In the genomic region with DNA sequence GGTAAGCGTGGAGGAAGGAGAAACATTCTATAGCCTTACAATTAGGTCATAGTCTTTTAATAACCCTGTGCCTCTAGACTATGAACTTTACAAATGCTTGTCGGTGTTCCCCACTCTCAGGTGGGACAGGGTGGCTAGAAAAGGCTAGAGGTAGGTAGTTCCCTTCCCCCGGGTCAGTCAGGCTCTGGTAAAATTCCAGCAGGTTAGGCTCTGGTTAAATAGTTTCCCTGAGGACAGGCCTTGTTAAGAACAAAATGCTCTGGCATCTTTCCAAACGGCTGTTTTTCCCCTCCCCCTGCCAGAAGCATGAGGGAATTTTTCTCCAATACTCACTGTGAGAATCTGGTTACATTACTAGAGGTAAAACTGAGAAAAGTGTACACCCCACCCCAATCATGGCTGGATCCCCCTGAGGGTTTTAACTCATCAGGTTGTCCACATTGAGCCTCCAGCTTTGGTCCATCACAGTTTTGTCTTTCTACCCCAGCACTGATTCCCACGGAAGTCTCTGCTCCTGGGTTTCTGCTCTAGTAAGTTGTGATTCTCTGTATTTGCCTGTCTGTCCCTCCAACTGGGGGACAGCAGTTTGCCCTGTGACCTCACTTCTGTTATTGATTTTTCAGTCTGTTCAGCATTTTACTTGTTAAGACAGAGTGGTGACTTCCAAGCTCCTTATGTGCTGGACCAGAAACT, we compare ENCODE assay signal across 11 cellular contexts.
DNase-seq lines count a peak whose midpoint lies in the region; ATAC-seq and TF ChIP-seq lines count a peak whose summit lies in the region.
"Had no signal": no experiment of that assay in that cellular context is flagged by ENCODE, and none has a peak within 500 bp of the region (broad histone marks: within the 10 kb centered on the region; RNA-seq: fewer than 3 reads in every experiment).

No MANE protein-coding gene starts in this region.

- WGBS in HUES64 = 53% methylated on average over 4 of the region's 5 CpGs

- TF ChIP-seq CTCF in left ventricle myocardium inferior (IDR thresholded peaks at IDR 0.05; ENCODE audit: borderline replicate concordance) (no peak), endothelial cell (IDR thresholded peaks at IDR 0.05; ENCODE audit: unreplicated experiment) (no peak)

- DNase-seq in amniotic epithelial cell (ENCODE audit: low read depth) = peak; percentile 61
- no peak for DNase-seq in left ventricle myocardium inferior
- DNase-seq in renal cortical epithelial cell (ENCODE audit: low read depth) = peak; percentile 93
- DNase-seq in endothelial cell (ENCODE audit: low spot score) = no peak
- no peak for DNase-seq in NCI-H1092 treated with DMSO at 0.1 percent for 48 hours (lab: John Stamatoyannopoulos, UW)
- DNase-seq: activated T-cell treated with anti-CD3 and anti-CD28 coated beads, Interleukin-2, amount 50 U/mL, for 72 hours; tibial artery; WERI-Rb-1 had no signal

- H3K27ac Mint-ChIP-seq in endothelial cell (ENCODE audit: unreplicated experiment) = no peak overlapping the region
- H3K27ac Mint-ChIP-seq: activated T-cell treated with anti-CD3 and anti-CD28 coated beads, Interleukin-2, amount 50 U/mL, for 72 hours had no signal

- H3K9me3 ChIP-seq in HUES64 (ENCODE audit: insufficient read depth, low read depth, low read length) = no peaks in the 10 kb centered on the region
- no peaks in the 10 kb centered on the region for H3K9me3 ChIP-seq in left ventricle myocardium inferior (replicated peaks)
- H3K9me3 ChIP-seq: tibial artery had no signal

- no peaks in the 10 kb centered on the region for H3K36me3 Mint-ChIP-seq in endothelial cell (ENCODE audit: low read depth, unreplicated experiment)

- H3K4me3 Mint-ChIP-seq in endothelial cell (ENCODE audit: unreplicated experiment) = no peak overlapping the region
- H3K4me3 Mint-ChIP-seq: activated T-cell treated with anti-CD3 and anti-CD28 coated beads, Interleukin-2, amount 50 U/mL, for 72 hours had no signal

- intact Hi-C loops in left ventricle myocardium inferior (cut with micrococcal nuclease) = no loop called here

- ATAC-seq in GM18511 (IDR thresholded peaks at IDR 0.05; ENCODE audit: unreplicated experiment) = no peak
- ATAC-seq: activated T-cell treated with anti-CD3 and anti-CD28 coated beads, Interleukin-2, amount 50 U/mL, for 72 hours had no signal

- H3K4me3 ChIP-seq in HUES64 (ENCODE audit: low read length) (no peak overlapping the region), left ventricle myocardium inferior (no peak overlapping the region)
- H3K4me3 ChIP-seq: tibial artery had no signal

- no peak overlapping the region for H3K9ac ChIP-seq in HUES64 (ENCODE audit: low read depth, low read length)
- H3K9ac ChIP-seq: parathyroid adenoma had no signal

- H3K27ac ChIP-seq in HUES64 (ENCODE audit: low read depth, low read length) (peak overlapping the region; percentile 36; the same call in 1 of the 2 replicates), left ventricle myocardium inferior (replicated peaks) (peak overlapping the region; percentile 24)
- H3K27ac ChIP-seq: parathyroid adenoma, tibial artery, WERI-Rb-1 had no signal

- H3K36me3 ChIP-seq in HUES64 (ENCODE audit: insufficient read depth, low read length) (no peaks in the 10 kb centered on the region), left ventricle myocardium inferior (no peaks in the 10 kb centered on the region)
- H3K36me3 ChIP-seq: tibial artery, WERI-Rb-1 had no signal

- peaks cover 4% of the 10 kb centered on the region for H3K4me1 Mint-ChIP-seq in endothelial cell (ENCODE audit: unreplicated experiment)

- no peaks in the 10 kb centered on the region for H3K27me3 ChIP-seq in HUES64 (ENCODE audit: insufficient read depth, low read length)
- no peaks in the 10 kb centered on the region for H3K27me3 ChIP-seq in left ventricle myocardium inferior (ENCODE audit: low read depth)
- H3K27me3 ChIP-seq: tibial artery had no signal

- H3K27me3 Mint-ChIP-seq in endothelial cell (ENCODE audit: unreplicated experiment) = no peaks in the 10 kb centered on the region

- H3K4me1 ChIP-seq in HUES64 (ENCODE audit: insufficient read depth, low read length) = peaks cover 14% of the 10 kb centered on the region
- peaks cover 31% of the 10 kb centered on the region for H3K4me1 ChIP-seq in left ventricle myocardium inferior
- H3K4me1 ChIP-seq: parathyroid adenoma, tibial artery had no signal

- H3K9me3 Mint-ChIP-seq in endothelial cell (ENCODE audit: unreplicated experiment) = no peaks in the 10 kb centered on the region
- H3K9me3 Mint-ChIP-seq: activated T-cell treated with anti-CD3 and anti-CD28 coated beads, Interleukin-2, amount 50 U/mL, for 72 hours had no signal

Comparison
In these comparisons a context has a peak if more than half of its experiments do, and no peak if none do; other contexts are left out.
1. DNase-seq: peak in amniotic epithelial cell (single experiment) and renal cortical epithelial cell (single experiment); none in left ventricle myocardium inferior (single experiment), endothelial cell (single experiment) and NCI-H1092 treated with DMSO at 0.1 percent for 48 hours (single experiment).